Comparison of ENCODE assay signal across 8 cellular contexts in genomic region chr17:66673668-66674276, GRCh38.
DNase-seq lines count a peak whose midpoint lies in the region; ATAC-seq and TF ChIP-seq lines count a peak whose summit lies in the region.

No MANE protein-coding gene starts in this region.

- TF ChIP-seq CTCF in HEK293 (tag by site-specific recombination; IDR thresholded peaks at IDR 0.05): peak; percentile 26; the same call in 1 of the 2 replicates
- peak; percentile 91 for TF ChIP-seq CTCF in RWPE1 (conservative IDR thresholded peaks at IDR 0.05; ENCODE audit: low read depth)
- TF ChIP-seq CTCF in parathyroid adenoma (IDR thresholded peaks at IDR 0.05): peak; percentile 71

- H3K9me3 ChIP-seq in HEK293 (ENCODE audit: control insufficient read depth, insufficient read depth, low read depth, low read length) (no peaks in the 10 kb centered on the region), adipocyte (ENCODE audit: control insufficient read depth, low read length) (no peaks in the 10 kb centered on the region), parathyroid adenoma (ENCODE audit: control insufficient read depth, low read length) (no peaks in the 10 kb centered on the region)

- H3K4me3 ChIP-seq in HEK293 (ENCODE audit: low read depth, low read length) (no peak overlapping the region), adipocyte (ENCODE audit: low read length) (no peak overlapping the region), parathyroid adenoma (ENCODE audit: low read depth, low read length) (no peak overlapping the region)

- H3K27me3 ChIP-seq in adipocyte (replicated peaks; ENCODE audit: control insufficient read depth, insufficient read depth, low read length) (no peaks in the 10 kb centered on the region), parathyroid adenoma (ENCODE audit: control insufficient read depth, insufficient read depth, low read length) (no peaks in the 10 kb centered on the region)

- CTCF ChIA-PET in HEK293 (lab: Yijun Ruan, JAX) (interaction anchor here (0.6 to 3.5 kb wide), 17 partner anchors 9 to 1442 kb away, joined by 3 to 18 read pairs (median 4); no protein-coding TSS in a partner anchor), RWPE1 (lab: Yijun Ruan, JAX) (interaction anchor here (0.5 to 0.7 kb wide), 7 partner anchors 27 to 1493 kb away, joined by 3 to 5 read pairs (median 3); no protein-coding TSS in a partner anchor)

- no peaks in the 10 kb centered on the region for H3K79me2 ChIP-seq in parathyroid adenoma

- H3K4me1 ChIP-seq in HEK293 (ENCODE audit: control insufficient read depth, insufficient read depth, low read length): no peaks in the 10 kb centered on the region; the same call in 1 of the 2 replicates
- peaks cover 7% of the 10 kb centered on the region for H3K4me1 ChIP-seq in adipocyte (ENCODE audit: control insufficient read depth, insufficient read depth, low read length)
- peaks cover 4% of the 10 kb centered on the region for H3K4me1 ChIP-seq in parathyroid adenoma

- intact Hi-C loops in head of caudate nucleus (cut with DNase I): loop anchor here (5.0 kb wide), 1 partner anchor 416 kb away; no protein-coding TSS in a partner anchor

- H3K4me2 ChIP-seq in parathyroid adenoma (ENCODE audit: low read length): no peak overlapping the region

- no peak overlapping the region for H3K27ac ChIP-seq in HEK293 (ENCODE audit: extremely low read depth, low read depth, low read length)
- peak overlapping the region; percentile 100 for H3K27ac ChIP-seq in RWPE1
- H3K27ac ChIP-seq in parathyroid adenoma: no peak overlapping the region

- POLR2A ChIA-PET in HEK293 (lab: Yijun Ruan, JAX) (no interaction called here), RWPE1 (lab: Yijun Ruan, JAX; ENCODE audit: low non-redundant PET) (no interaction called here)

- H2AFZ ChIP-seq in parathyroid adenoma: peak overlapping the region; percentile 40

- ATAC-seq in HG02884 (IDR thresholded peaks at IDR 0.05; ENCODE audit: unreplicated experiment) (no peak), HG03457 (IDR thresholded peaks at IDR 0.05; ENCODE audit: unreplicated experiment) (no peak)

- H3K9ac ChIP-seq in adipocyte (ENCODE audit: low read length): peak overlapping the region; percentile 13
- H3K9ac ChIP-seq in parathyroid adenoma: no peak overlapping the region

- H3K36me3 ChIP-seq in HEK293 (ENCODE audit: control insufficient read depth in 2 of 2, insufficient read depth in 1 of 2, low read length in 2 of 2) (no peaks in the 10 kb centered on the region), adipocyte (ENCODE audit: control insufficient read depth, insufficient read depth, low read length, severe bottlenecking) (no peaks in the 10 kb centered on the region), parathyroid adenoma (ENCODE audit: control insufficient read depth, insufficient read depth, low read length) (no peaks in the 10 kb centered on the region)

- DNase-seq in CD1c-positive myeloid dendritic cell (ENCODE audit: extremely low spot score) (peak; percentile 46), RWPE1 (ENCODE audit: low spot score) (peak; percentile 54), adipocyte (ENCODE audit: low read depth) (peak; percentile 88), head of caudate nucleus (peak in 34 of 42 donors; percentile 20 to 83 (median 58))

TF ChIP-seq in HEK293, 187 proteins besides CTCF, POLR2A, EP300 and RAD21:
- TF ChIP-seq ZEB2 (tag by site-specific recombination; IDR thresholded peaks at IDR 0.05): no peak
- TF ChIP-seq ZNF660 (tag by site-specific recombination; IDR thresholded peaks at IDR 0.05): 0 out of 2 replicates have a peak, but pooled peaks have one; percentile 26
- no peak for TF ChIP-seq ZNF449 (tag by site-specific recombination; IDR thresholded peaks at IDR 0.05)
- no peak for TF ChIP-seq ZNF548 (tag by site-specific recombination; IDR thresholded peaks at IDR 0.05)
- no peak for TF ChIP-seq SCRT2 (tag by site-specific recombination; IDR thresholded peaks at IDR 0.05)
- TF ChIP-seq ZBTB26 (tag by site-specific recombination; optimal IDR thresholded peaks at IDR 0.05): no peak
- no peak for TF ChIP-seq ZNF707 (tag by site-specific recombination; IDR thresholded peaks at IDR 0.05)
- TF ChIP-seq ZNF529 (tag by site-specific recombination; IDR thresholded peaks at IDR 0.05; ENCODE audit: insufficient replicate concordance): no peak
- peak; percentile 67 for TF ChIP-seq ZNF654 (tag by site-specific recombination; IDR thresholded peaks at IDR 0.05; ENCODE audit: low read depth)
- no peak for TF ChIP-seq ZNF521 (tag by site-specific recombination; IDR thresholded peaks at IDR 0.05)
- no peak for TF ChIP-seq AEBP2 (tag by site-specific recombination; IDR thresholded peaks at IDR 0.05; ENCODE audit: borderline replicate concordance)

Comparison
In these comparisons a context has a peak if more than half of its experiments do, and no peak if none do; other contexts are left out.
1. CTCF ChIP-seq: peak in every context shown above with its lines; median percentile 91 in RWPE1; 71 in parathyroid adenoma; 26 in HEK293.